Comparison of ENCODE assay signal across 5 cellular contexts in the genomic region with DNA sequence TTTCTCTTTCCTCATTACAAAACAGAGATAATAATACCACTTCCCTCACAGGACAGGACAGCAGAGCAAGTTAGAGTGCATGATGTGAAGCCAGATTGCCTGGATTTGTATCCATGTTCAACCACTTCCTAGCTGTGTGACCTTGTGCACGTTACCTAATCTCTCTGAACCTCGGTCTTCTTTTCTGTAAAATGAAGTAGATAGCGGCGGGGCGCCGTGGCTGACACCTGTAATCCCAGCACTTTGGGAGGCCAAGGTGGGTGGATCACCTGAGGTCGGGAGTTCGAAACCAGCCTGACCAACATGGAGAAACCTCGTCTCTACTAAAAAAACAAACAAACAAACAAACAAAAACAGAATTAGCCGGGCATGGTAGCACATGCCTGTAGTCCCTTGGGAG. TPM values are rescaled to one million over a fixed set of nuclear protein-coding genes. Genes with fewer than 3 reads are reported as not detected.
DNase-seq lines count a peak whose midpoint lies in the region; ATAC-seq, FAIRE-seq and TF ChIP-seq lines count a peak whose summit lies in the region.
"Not testable (repeated sequence)": the region's sequence is repeated elsewhere in the genome, so short reads cannot be mapped to it uniquely, and the experiment has no call there.

No MANE protein-coding gene starts in this region.

- not testable (repeated sequence) for H3K27me3 ChIP-seq in HepG2 (ENCODE audit: control insufficient read depth in 1 of 2, insufficient read depth in 2 of 2, low read length in 2 of 2)

- not testable (repeated sequence) for H3K9me3 Mint-ChIP-seq in glutamatergic neuron (ENCODE audit: unreplicated experiment); nephron progenitor cell; progenitor cell of endocrine pancreas (ENCODE audit: low read depth)

- peaks cover 20% of the 10 kb centered on the region for H3K79me2 ChIP-seq in HepG2 (ENCODE audit: insufficient read depth, low read length)

- not testable (repeated sequence) for H3K27me3 Mint-ChIP-seq in glutamatergic neuron (ENCODE audit: unreplicated experiment); nephron progenitor cell (ENCODE audit: low read depth, poor library complexity); progenitor cell of endocrine pancreas

- not testable (repeated sequence) for TF ChIP-seq RAD21 in A549 (conservative IDR thresholded peaks at IDR 0.05 in 1 of 2, IDR thresholded peaks at IDR 0.05 in 1 of 2); HepG2 (CRISPR knock-in tag; IDR thresholded peaks at IDR 0.05)

- H3K4me3 ChIP-seq in A549; HepG2 (replicated peaks in 1 of 3; ENCODE audit: insufficient read depth in 1 of 3, low read depth in 2 of 3, low read length in 3 of 3): not testable (repeated sequence)

- not testable (repeated sequence) for H3K9ac ChIP-seq in HepG2 (ENCODE audit: insufficient read depth, low read depth, low read length)

- peaks cover 22% of the 10 kb centered on the region; the same call in 2 of the 3 replicates for H3K4me1 ChIP-seq in A549
- H3K4me1 ChIP-seq in HepG2 (ENCODE audit: insufficient read depth, low read length), result peaks cover 21% of the 10 kb centered on the region

- H3K36me3 ChIP-seq in HepG2 (replicated peaks in 1 of 2; ENCODE audit: control insufficient read depth in 1 of 2, insufficient read depth in 2 of 2, low read length in 2 of 2), result not testable (repeated sequence)

- not testable (repeated sequence) for H3K9me3 ChIP-seq in A549; HepG2 (ENCODE audit: low read length)

- not testable (repeated sequence) for TF ChIP-seq POLR2A in A549 (IDR thresholded peaks at IDR 0.05; ENCODE audit: low read length); HepG2 (IDR thresholded peaks at IDR 0.05; ENCODE audit: insufficient read depth in 1 of 2, low read depth in 2 of 2, low read length in 2 of 2)

- H3K4me2 ChIP-seq in A549; HepG2 (ENCODE audit: low read depth, low read length): not testable (repeated sequence)

- POLR2A ChIA-PET in A549 (lab: Yijun Ruan, JAX), result interaction anchor here (3.5 to 4.4 kb wide), 2 partner anchors 11 to 35 kb away, joined by 54 to 126 read pairs; a partner anchor contains a TSS
- POLR2A ChIA-PET in HepG2 (lab: Yijun Ruan, JAX), result interaction anchor here (8.2 kb wide), 1 partner anchor 12 kb away, joined by 115 read pairs; a partner anchor contains a TSS

- CTCF ChIA-PET in A549 (lab: Yijun Ruan, JAX), result interaction anchor here (1.6 to 25.5 kb wide), 10 partner anchors 20 to 140 kb away, joined by 4 to 1365 read pairs (median 19); a partner anchor contains a TSS
- CTCF ChIA-PET in HepG2 (lab: Yijun Ruan, JAX; ENCODE audit: low intra/inter-chr PET ratio, low total read pairs), result interaction anchor here (3.9 kb wide), 1 partner anchor 32 kb away, joined by 16 read pairs; no protein-coding TSS in a partner anchor

- H3K4me1 Mint-ChIP-seq in glutamatergic neuron (ENCODE audit: low read depth, unreplicated experiment) (peaks cover 15% of the 10 kb centered on the region), nephron progenitor cell (peaks cover 30% of the 10 kb centered on the region), progenitor cell of endocrine pancreas (ENCODE audit: low read depth) (peaks cover 18% of the 10 kb centered on the region)

- in situ Hi-C loops in HepG2 (cut with HindIII; ENCODE audit: extremely low pct_ligation_motif_present, low pct_unique_long_range_greater_than_20kb), result loop anchor here (5.0 kb wide), 2 partner anchors 32 to 82 kb away; no protein-coding TSS in a partner anchor

- FAIRE-seq in A549 (lab: Jason Lieb, UNC); HepG2 (lab: Jason Lieb, UNC): not testable (repeated sequence)

- TF ChIP-seq EP300 in A549 (IDR thresholded peaks at IDR 0.05); HepG2 (IDR thresholded peaks at IDR 0.05; ENCODE audit: low read depth in 2 of 2, low read length in 2 of 2); HepG2 (CRISPR knock-in tag; IDR thresholded peaks at IDR 0.05; ENCODE audit: borderline replicate concordance): not testable (repeated sequence)

- 91% methylated on average over 10 of the region's 10 CpGs for WGBS in A549 (ENCODE audit: missing lambda C conversion rate)
- WGBS in HepG2 (ENCODE audit: low lambda C conversion rate), result 78% methylated on average over 10 of the region's 10 CpGs

- not testable (repeated sequence) for BruUV-seq in HepG2 (replicated peaks; lab: Mats Ljungman, UMichigan)

- H4K20me1 ChIP-seq in HepG2 (ENCODE audit: insufficient read depth, low read length), result not testable (repeated sequence)

- TF ChIP-seq CTCF in A549 (IDR thresholded peaks at IDR 0.05); glutamatergic neuron (IDR thresholded peaks at IDR 0.05; ENCODE audit: partially characterized antibody, unreplicated experiment); HepG2 (CRISPR knock-in tag; IDR thresholded peaks at IDR 0.05); nephron progenitor cell (IDR thresholded peaks at IDR 0.05); progenitor cell of endocrine pancreas (IDR thresholded peaks at IDR 0.05; ENCODE audit: unreplicated experiment): not testable (repeated sequence)

- not testable (repeated sequence) for H3K27ac ChIP-seq in A549; HepG2 (ENCODE audit: extremely low read length, insufficient read depth, low read length)

- H3K4me3 Mint-ChIP-seq in glutamatergic neuron (ENCODE audit: unreplicated experiment); nephron progenitor cell; progenitor cell of endocrine pancreas (ENCODE audit: low read depth): not testable (repeated sequence)

- not testable (repeated sequence) for DNase-seq in A549 (ENCODE audit: low read depth in 1 of 2, low spot score in 1 of 2); glutamatergic neuron; HepG2 (ENCODE audit: low spot score); nephron progenitor cell; progenitor cell of endocrine pancreas (ENCODE audit: low spot score, unreplicated experiment)

- ATAC-seq in A549, HepG2: not testable (repeated sequence)

- not testable (repeated sequence) for H2AFZ ChIP-seq in HepG2 (ENCODE audit: low read length)

- H3K27ac Mint-ChIP-seq in glutamatergic neuron (ENCODE audit: unreplicated experiment), result peak overlapping the region; percentile 33
- peak overlapping the region; percentile 39 for H3K27ac Mint-ChIP-seq in nephron progenitor cell
- peak overlapping the region; percentile 56 for H3K27ac Mint-ChIP-seq in progenitor cell of endocrine pancreas

- H3K36me3 Mint-ChIP-seq in glutamatergic neuron (ENCODE audit: unreplicated experiment); progenitor cell of endocrine pancreas (ENCODE audit: insufficient read depth): not testable (repeated sequence)
- H3K36me3 Mint-ChIP-seq in nephron progenitor cell (ENCODE audit: low read depth), result peaks cover 23% of the 10 kb centered on the region

- intact Hi-C loops in HepG2 (cut with micrococcal nuclease; ENCODE audit: unreplicated experiment), result not testable (repeated sequence)

RNA-seq across cellular contexts. Expression of a gene that starts 3.0 kb away (rescaled TPM):
- polyA plus RNA-seq in A549 (2011; rRNA removed), result 132 TPM in 2 replicates
- polyA plus RNA-seq in A549 (2012; cell fraction: cytosol; rRNA removed), result 96.9 and 97.8 TPM in 2 replicates
- 129 and 169 TPM in 2 replicates for polyA plus RNA-seq in A549 (2012; cell fraction: nucleus; rRNA removed)
- polyA plus RNA-seq in A549 (2017; fragmentation: RNase III; extraction: RNeasy Plus Mini Kit Qiagen cat#74134 plus additional on column Dnase treatment), result 112 to 119 TPM (median 116 TPM) in 3 replicates
- polyA minus RNA-seq in A549 (2011; rRNA and poly(A)+ RNA removed), result 96.4 and 97.5 TPM in 2 replicates
- 65.7 TPM for total RNA-seq in glutamatergic neuron (ENCODE audit: unreplicated experiment)
- 81.5 and 90.0 TPM in 2 replicates for total RNA-seq in HepG2 (2016; rRNA removed; fragmentation: Illumina TruSeq; extraction: Trizol)
- total RNA-seq in HepG2 (2016; cell fraction: cytosol; rRNA removed; fragmentation: Illumina TruSeq; extraction: Trizol; ENCODE audit: low read depth), result 13.0 and 13.4 TPM in 2 replicates
- total RNA-seq in HepG2 (2016; cell fraction: insoluble cytoplasmic fraction; rRNA removed; fragmentation: Illumina TruSeq; extraction: Trizol), result 81.4 and 90.7 TPM in 2 replicates
- 17.1 and 20.2 TPM in 2 replicates for total RNA-seq in HepG2 (2016; cell fraction: membrane; rRNA removed; fragmentation: Illumina TruSeq; extraction: Trizol)
- total RNA-seq in HepG2 (2016; cell fraction: nucleus; rRNA removed; fragmentation: Illumina TruSeq; extraction: Trizol), result 66.5 and 79.7 TPM in 2 replicates
- 35.7 and 42.2 TPM in 2 replicates for polyA plus RNA-seq in HepG2 (2011; rRNA removed)
- polyA plus RNA-seq in HepG2 (2011; cell fraction: cytosol; rRNA removed), result 28.4 and 30.1 TPM in 2 replicates
- polyA plus RNA-seq in HepG2 (2011; cell fraction: nucleus; rRNA removed), result 114 and 128 TPM in 2 replicates
- 43.8 and 55.5 TPM in 2 replicates for polyA plus RNA-seq in HepG2 (2012)
- polyA plus RNA-seq in HepG2 (2016; cell fraction: cytosol; fragmentation: Illumina TruSeq; extraction: Trizol; ENCODE audit: low read depth), result 2.6 and 3.7 TPM in 2 replicates
- polyA plus RNA-seq in HepG2 (2016; cell fraction: insoluble cytoplasmic fraction; fragmentation: Illumina TruSeq; extraction: Trizol; ENCODE audit: low read depth), result 62.7 and 67.1 TPM in 2 replicates
- 8.1 and 9.8 TPM in 2 replicates for polyA plus RNA-seq in HepG2 (2016; cell fraction: membrane; fragmentation: Illumina TruSeq; extraction: Trizol; ENCODE audit: low read depth)
- 132 TPM in 2 replicates for polyA plus RNA-seq in HepG2 (2016; cell fraction: nucleus; fragmentation: Illumina TruSeq; extraction: Trizol; ENCODE audit: insufficient read depth, low read depth)
- 29.9 and 100 TPM in 2 replicates for polyA minus RNA-seq in HepG2 (2011; rRNA and poly(A)+ RNA removed; ENCODE audit: low replicate concordance)
- polyA minus RNA-seq in HepG2 (2011; cell fraction: cytosol; rRNA and poly(A)+ RNA removed), result 11.7 and 12.4 TPM in 2 replicates
- 55.9 and 69.0 TPM in 2 replicates for polyA minus RNA-seq in HepG2 (2011; cell fraction: nucleus; rRNA and poly(A)+ RNA removed)
- 116 and 129 TPM in 2 replicates for total RNA-seq in progenitor cell of endocrine pancreas

RNA-seq across cellular contexts. Expression of a gene that starts 10.7 kb away (rescaled TPM):
- polyA plus RNA-seq in A549 (2011; rRNA removed) (37.8 and 54.5 TPM in 2 replicates), A549 (2017; fragmentation: RNase III; extraction: RNeasy Plus Mini Kit Qiagen cat#74134 plus additional on column Dnase treatment) (16.8 to 28.7 TPM (median 26.5 TPM) in 3 replicates), HepG2 (2011; rRNA removed) (1.9 and 2.8 TPM in 2 replicates)
- 40.9 and 56.4 TPM in 2 replicates for polyA plus RNA-seq in A549 (2012; cell fraction: cytosol; rRNA removed)
- polyA plus RNA-seq in A549 (2012; cell fraction: nucleus; rRNA removed), result 52.9 and 85.6 TPM in 2 replicates
- 59.3 and 68.2 TPM in 2 replicates for polyA minus RNA-seq in A549 (2011; rRNA and poly(A)+ RNA removed)
- total RNA-seq in glutamatergic neuron (ENCODE audit: unreplicated experiment) (1.8 TPM), HepG2 (2016; rRNA removed; fragmentation: Illumina TruSeq; extraction: Trizol) (1.8 and 2.2 TPM in 2 replicates), progenitor cell of endocrine pancreas (12.4 and 12.5 TPM in 2 replicates)
- total RNA-seq in HepG2 (2016; cell fraction: cytosol; rRNA removed; fragmentation: Illumina TruSeq; extraction: Trizol; ENCODE audit: low read depth), result 0.88 and 1.9 TPM in 2 replicates
- total RNA-seq in HepG2 (2016; cell fraction: insoluble cytoplasmic fraction; rRNA removed; fragmentation: Illumina TruSeq; extraction: Trizol), result 2.5 and 2.9 TPM in 2 replicates
- 1.2 and 1.4 TPM in 2 replicates for total RNA-seq in HepG2 (2016; cell fraction: membrane; rRNA removed; fragmentation: Illumina TruSeq; extraction: Trizol)
- 1.9 and 3.0 TPM in 2 replicates for total RNA-seq in HepG2 (2016; cell fraction: nucleus; rRNA removed; fragmentation: Illumina TruSeq; extraction: Trizol)
- polyA plus RNA-seq in HepG2 (2011; cell fraction: cytosol; rRNA removed), result 1.3 and 2.0 TPM in 2 replicates
- 1.8 and 1.9 TPM in 2 replicates for polyA plus RNA-seq in HepG2 (2011; cell fraction: nucleus; rRNA removed)
- polyA plus RNA-seq in HepG2 (2012), result 0.71 and 1.1 TPM in 2 replicates
- polyA plus RNA-seq in HepG2 (2016; cell fraction: cytosol; fragmentation: Illumina TruSeq; extraction: Trizol; ENCODE audit: low read depth), result 0.32 and 0.35 TPM in 2 replicates
- polyA plus RNA-seq in HepG2 (2016; cell fraction: insoluble cytoplasmic fraction; fragmentation: Illumina TruSeq; extraction: Trizol; ENCODE audit: low read depth), result 2.7 and 3.6 TPM in 2 replicates
- 0.64 and 0.78 TPM in 2 replicates for polyA plus RNA-seq in HepG2 (2016; cell fraction: membrane; fragmentation: Illumina TruSeq; extraction: Trizol; ENCODE audit: low read depth)
- polyA plus RNA-seq in HepG2 (2016; cell fraction: nucleus; fragmentation: Illumina TruSeq; extraction: Trizol; ENCODE audit: insufficient read depth, low read depth), result 3.6 and 3.8 TPM in 2 replicates
- polyA minus RNA-seq in HepG2 (2011; rRNA and poly(A)+ RNA removed; ENCODE audit: low replicate concordance), result 1.0 and 2.6 TPM in 2 replicates
- 0.59 and 1.2 TPM in 2 replicates for polyA minus RNA-seq in HepG2 (2011; cell fraction: cytosol; rRNA and poly(A)+ RNA removed)
- 0.90 and 3.6 TPM in 2 replicates for polyA minus RNA-seq in HepG2 (2011; cell fraction: nucleus; rRNA and poly(A)+ RNA removed)

RNA-seq across cellular contexts. Expression of a gene that starts 36.6 kb away (rescaled TPM):
- 12.9 and 15.4 TPM in 2 replicates for polyA plus RNA-seq in A549 (2011; rRNA removed)
- 15.7 and 22.0 TPM in 2 replicates for polyA plus RNA-seq in A549 (2012; cell fraction: cytosol; rRNA removed)
- 46.7 and 47.9 TPM in 2 replicates for polyA plus RNA-seq in A549 (2012; cell fraction: nucleus; rRNA removed)
- polyA plus RNA-seq in A549 (2017; fragmentation: RNase III; extraction: RNeasy Plus Mini Kit Qiagen cat#74134 plus additional on column Dnase treatment), result 17.2 to 25.8 TPM (median 23.9 TPM) in 3 replicates
- polyA minus RNA-seq in A549 (2011; rRNA and poly(A)+ RNA removed), result 20.3 and 25.5 TPM in 2 replicates
- total RNA-seq in glutamatergic neuron (ENCODE audit: unreplicated experiment), result 155 TPM
- 0.29 TPM in 1 of 2 replicates, not detected in the other for total RNA-seq in HepG2 (2016; rRNA removed; fragmentation: Illumina TruSeq; extraction: Trizol)
- total RNA-seq in HepG2 (2016; cell fraction: cytosol; rRNA removed; fragmentation: Illumina TruSeq; extraction: Trizol; ENCODE audit: low read depth), result not detected in 2 replicates
- total RNA-seq in HepG2 (2016; cell fraction: insoluble cytoplasmic fraction; rRNA removed; fragmentation: Illumina TruSeq; extraction: Trizol), result 0.24 and 0.25 TPM in 2 replicates
- total RNA-seq in HepG2 (2016; cell fraction: membrane; rRNA removed; fragmentation: Illumina TruSeq; extraction: Trizol), result 0.31 and 0.48 TPM in 2 replicates
- total RNA-seq in HepG2 (2016; cell fraction: nucleus; rRNA removed; fragmentation: Illumina TruSeq; extraction: Trizol), result 0.16 TPM in 1 of 2 replicates, not detected in the other
- polyA plus RNA-seq in HepG2 (2011; rRNA removed), result 0.54 and 0.88 TPM in 2 replicates
- polyA plus RNA-seq in HepG2 (2011; cell fraction: cytosol; rRNA removed), result 0.27 and 0.38 TPM in 2 replicates
- polyA plus RNA-seq in HepG2 (2011; cell fraction: nucleus; rRNA removed), result 1.9 and 2.8 TPM in 2 replicates
- 0.31 and 0.96 TPM in 2 replicates for polyA plus RNA-seq in HepG2 (2012)
- 0.18 and 0.26 TPM in 2 replicates for polyA plus RNA-seq in HepG2 (2016; cell fraction: cytosol; fragmentation: Illumina TruSeq; extraction: Trizol; ENCODE audit: low read depth)
- polyA plus RNA-seq in HepG2 (2016; cell fraction: insoluble cytoplasmic fraction; fragmentation: Illumina TruSeq; extraction: Trizol; ENCODE audit: low read depth), result 0.09 and 0.19 TPM in 2 replicates
- 0.48 TPM in 1 of 2 replicates, not detected in the other for polyA plus RNA-seq in HepG2 (2016; cell fraction: membrane; fragmentation: Illumina TruSeq; extraction: Trizol; ENCODE audit: low read depth)
- polyA plus RNA-seq in HepG2 (2016; cell fraction: nucleus; fragmentation: Illumina TruSeq; extraction: Trizol; ENCODE audit: insufficient read depth, low read depth), result 1.0 and 1.1 TPM in 2 replicates
- polyA minus RNA-seq in HepG2 (2011; rRNA and poly(A)+ RNA removed; ENCODE audit: low replicate concordance), result 0.36 and 23.6 TPM in 2 replicates
- polyA minus RNA-seq in HepG2 (2011; cell fraction: cytosol; rRNA and poly(A)+ RNA removed), result not detected in 2 replicates
- 0.87 and 1.2 TPM in 2 replicates for polyA minus RNA-seq in HepG2 (2011; cell fraction: nucleus; rRNA and poly(A)+ RNA removed)
- total RNA-seq in progenitor cell of endocrine pancreas, result 72.3 and 73.9 TPM in 2 replicates

Comparison
In these comparisons a context has a peak if more than half of its experiments do, and no peak if none do; other contexts are left out.
1. RNA of a gene that starts 36.6 kb away (total RNA-seq): 155 TPM in glutamatergic neuron (single experiment) and 72.3 to 73.9 TPM in progenitor cell of endocrine pancreas; 0.16 to 0.48 TPM in HepG2; every median in the first group is over 10 times any median in the second.
2. Peak in every context shown above with its lines, with median percentiles within 50 percentile points of each other: H3K27ac Mint-ChIP-seq.